Comparison of ENCODE assay signal across 9 cellular contexts in the genomic region with DNA sequence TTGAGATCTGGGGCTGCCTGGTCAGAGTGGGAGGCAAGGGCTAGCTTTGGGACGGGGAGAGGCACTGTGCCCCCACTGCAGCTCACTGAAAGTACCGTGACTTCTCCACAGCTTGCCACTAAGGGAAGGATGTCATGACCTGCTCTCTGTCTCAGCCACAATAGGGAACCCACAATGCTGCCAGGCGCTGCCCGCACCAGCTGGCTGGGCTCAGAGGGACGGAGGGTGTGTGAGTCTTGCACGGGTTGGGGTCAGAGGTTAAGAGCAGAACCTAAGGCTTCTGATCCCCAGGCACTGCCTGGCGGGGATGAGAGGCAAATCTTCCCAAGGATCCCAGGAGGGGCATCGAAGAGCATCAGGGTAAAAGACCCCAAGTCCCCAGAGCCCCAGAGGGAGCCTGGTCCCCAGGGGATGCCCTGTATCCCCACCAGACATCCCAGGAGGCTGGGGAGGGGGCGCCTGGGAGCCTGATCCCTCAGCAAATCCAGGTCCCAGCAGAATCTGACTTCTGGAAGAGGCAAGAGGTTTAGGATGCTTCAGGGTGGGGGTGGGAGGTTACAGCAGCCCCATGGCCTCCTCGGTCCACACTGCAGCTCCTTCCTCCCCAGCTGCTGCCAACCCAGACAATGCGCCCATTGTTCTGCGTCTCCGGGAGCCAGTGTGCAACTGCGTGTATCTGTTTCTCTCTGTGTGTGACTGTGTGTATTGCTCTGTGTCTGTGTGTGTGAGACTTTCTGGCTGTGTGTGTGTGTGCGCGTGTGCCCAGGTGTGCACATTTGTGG. TPM values are rescaled to one million over a fixed set of nuclear protein-coding genes. Genes with fewer than 3 reads are reported as not detected.
DNase-seq lines count a peak whose midpoint lies in the region; ATAC-seq, FAIRE-seq and TF ChIP-seq lines count a peak whose summit lies in the region.
"Had no signal": no experiment of that assay in that cellular context is flagged by ENCODE, and none has a peak within 500 bp of the region (broad histone marks: within the 10 kb centered on the region; RNA-seq: fewer than 3 reads in every experiment).

No MANE protein-coding gene starts in this region.

- ATAC-seq in left lung = peak; percentile 11
- no peak for ATAC-seq in HG03378 (IDR thresholded peaks at IDR 0.05; ENCODE audit: unreplicated experiment)

- no peak for DNase-seq in breast epithelium (ENCODE audit: low spot score in 2 of 2)
- no peak for DNase-seq in MCF 10A (ENCODE audit: unreplicated experiment)
- no peak for DNase-seq in activated T-helper 1 cell treated with anti-CD3 and anti-CD28 coated beads, Interleukin-12 subunit alpha, Interleukin-12 subunit beta, Interleukin-2, Interleukin-4 antibody, amounts not matched to agents 30 ng/mL and 10 ng/mL and 1 ng/mL, durations not matched to agents 14 hours and 24 hours and 36 hours (ENCODE audit: low spot score)
- peak; percentile 62 to 89 for DNase-seq in left lung
- peak; percentile 87 for DNase-seq in urothelium cell line (ENCODE audit: low spot score)
- DNase-seq in mucosa of gallbladder (ENCODE audit: low spot score) = no peak
- no peak for DNase-seq in stimulated activated naive CD4-positive, alpha-beta T cell (lab: John Stamatoyannopoulos, UW)
- DNase-seq: DMS153 had no signal

- BruUV-seq in MCF 10A (replicated peaks; lab: Mats Ljungman, UMichigan) = no TSS peak

- no peak overlapping the region for H3K27ac Mint-ChIP-seq in MCF 10A (ENCODE audit: low read depth, unreplicated experiment)
- H3K27ac Mint-ChIP-seq in activated T-helper 1 cell treated with anti-CD3 and anti-CD28 coated beads, Interleukin-12 subunit alpha, Interleukin-12 subunit beta, Interleukin-2, Interleukin-4 antibody, amounts not matched to agents 30 ng/mL and 10 ng/mL and 1 ng/mL, durations not matched to agents 14 hours and 24 hours and 36 hours = peak overlapping the region; percentile 6

- H3K4me1 ChIP-seq in breast epithelium = peaks cover 17 to 23% of the 10 kb centered on the region in 2 donors
- H3K4me1 ChIP-seq in left lung = peaks cover 15 to 77% of the 10 kb centered on the region in 2 donors

- H3K9me3 Mint-ChIP-seq in MCF 10A (ENCODE audit: unreplicated experiment) = no peaks in the 10 kb centered on the region
- no peaks in the 10 kb centered on the region for H3K9me3 Mint-ChIP-seq in activated T-helper 1 cell treated with anti-CD3 and anti-CD28 coated beads, Interleukin-12 subunit alpha, Interleukin-12 subunit beta, Interleukin-2, Interleukin-4 antibody, amounts not matched to agents 30 ng/mL and 10 ng/mL and 1 ng/mL, durations not matched to agents 14 hours and 24 hours and 36 hours

- H3K4me1 Mint-ChIP-seq in MCF 10A (ENCODE audit: insufficient read depth, unreplicated experiment) = no peaks in the 10 kb centered on the region
- H3K4me1 Mint-ChIP-seq in activated T-helper 1 cell treated with anti-CD3 and anti-CD28 coated beads, Interleukin-12 subunit alpha, Interleukin-12 subunit beta, Interleukin-2, Interleukin-4 antibody, amounts not matched to agents 30 ng/mL and 10 ng/mL and 1 ng/mL, durations not matched to agents 14 hours and 24 hours and 36 hours (ENCODE audit: low read depth) = peaks cover 59% of the 10 kb centered on the region

- no peak for TF ChIP-seq POLR2A in breast epithelium (IDR thresholded peaks at IDR 0.05)

- H3K27ac ChIP-seq in breast epithelium (peak overlapping the region; percentile 84 to 89), left lung (peak overlapping the region in 1 of 2 donors; percentile 84)

- H3K4me3 ChIP-seq in breast epithelium = no peak overlapping the region
- H3K4me3 ChIP-seq in left lung = no peak overlapping the region

- H3K27me3 Mint-ChIP-seq in MCF 10A (ENCODE audit: insufficient read depth, unreplicated experiment) = no peaks in the 10 kb centered on the region
- H3K27me3 Mint-ChIP-seq in activated T-helper 1 cell treated with anti-CD3 and anti-CD28 coated beads, Interleukin-12 subunit alpha, Interleukin-12 subunit beta, Interleukin-2, Interleukin-4 antibody, amounts not matched to agents 30 ng/mL and 10 ng/mL and 1 ng/mL, durations not matched to agents 14 hours and 24 hours and 36 hours (ENCODE audit: insufficient read depth) = peaks cover 4% of the 10 kb centered on the region

- POLR2A ChIA-PET in MCF 10A (lab: Yijun Ruan, JAX) = no interaction called here

- no peaks in the 10 kb centered on the region for H3K36me3 Mint-ChIP-seq in MCF 10A (ENCODE audit: insufficient read depth, unreplicated experiment)
- H3K36me3 Mint-ChIP-seq in activated T-helper 1 cell treated with anti-CD3 and anti-CD28 coated beads, Interleukin-12 subunit alpha, Interleukin-12 subunit beta, Interleukin-2, Interleukin-4 antibody, amounts not matched to agents 30 ng/mL and 10 ng/mL and 1 ng/mL, durations not matched to agents 14 hours and 24 hours and 36 hours (ENCODE audit: low read depth) = peaks cover 10% of the 10 kb centered on the region

- intact Hi-C loops in breast epithelium (cut with DNase I; ENCODE audit: low total_unique reads) = no loop called here
- intact Hi-C loops in MCF 10A (cut with micrococcal nuclease) = no loop called here
- intact Hi-C loops in activated T-helper 1 cell treated with anti-CD3 and anti-CD28 coated beads, Interleukin-12 subunit alpha, Interleukin-12 subunit beta, Interleukin-2, Interleukin-4 antibody, amounts not matched to agents 30 ng/mL and 10 ng/mL and 1 ng/mL, durations not matched to agents 14 hours and 24 hours and 36 hours (cut with micrococcal nuclease) = loop anchor here (1.0 to 10.0 kb wide), 7 partner anchors 13 to 403 kb away; a partner anchor contains a TSS
- intact Hi-C loops in left lung (cut with DNase I) = no loop called here

- TF ChIP-seq CTCF in breast epithelium (IDR thresholded peaks at IDR 0.05) (no peak), MCF 10A (IDR thresholded peaks at IDR 0.05; ENCODE audit: unreplicated experiment) (no peak), left lung (IDR thresholded peaks at IDR 0.05) (no peak)

- peak; percentile 97 for FAIRE-seq in urothelium cell line (lab: Jason Lieb, UNC)

- no peaks in the 10 kb centered on the region for H3K9me3 ChIP-seq in breast epithelium
- H3K9me3 ChIP-seq in left lung = no peaks in the 10 kb centered on the region

- H3K27me3 ChIP-seq in breast epithelium (no peaks in the 10 kb centered on the region), left lung (peaks cover 0 to 23% of the 10 kb centered on the region in 2 donors)

- CTCF ChIA-PET in MCF 10A (lab: Yijun Ruan, JAX) = no interaction called here

- no peak overlapping the region for H3K4me3 Mint-ChIP-seq in MCF 10A (ENCODE audit: unreplicated experiment)
- H3K4me3 Mint-ChIP-seq in activated T-helper 1 cell treated with anti-CD3 and anti-CD28 coated beads, Interleukin-12 subunit alpha, Interleukin-12 subunit beta, Interleukin-2, Interleukin-4 antibody, amounts not matched to agents 30 ng/mL and 10 ng/mL and 1 ng/mL, durations not matched to agents 14 hours and 24 hours and 36 hours = no peak overlapping the region

- H3K36me3 ChIP-seq in breast epithelium = no peaks in the 10 kb centered on the region
- H3K36me3 ChIP-seq in left lung = peaks cover 0 to 8% of the 10 kb centered on the region in 2 donors

RNA-seq across cellular contexts. Expression of a gene that starts 2.0 kb away (rescaled TPM):
- 10 to 100 TPM; 33.4 to 82.8 (median 47.9) TPM for total RNA-seq in breast epithelium
- 0.65 and 1.0 TPM in 2 replicates for total RNA-seq in MCF 10A (2022)
- 31.6 and 31.8 TPM in 2 replicates for total RNA-seq in activated T-helper 1 cell treated with anti-CD3 and anti-CD28 coated beads, Interleukin-12 subunit alpha, Interleukin-12 subunit beta, Interleukin-2, Interleukin-4 antibody, amounts not matched to agents 30 ng/mL and 10 ng/mL and 1 ng/mL, durations not matched to agents 14 hours and 24 hours and 36 hours
- 10 to 100 TPM; 33.1 to 58.3 TPM for total RNA-seq in left lung
- 303 TPM for total RNA-seq in mucosa of gallbladder

RNA-seq across cellular contexts. Expression of a gene that starts 24.2 kb away (rescaled TPM):
- total RNA-seq in breast epithelium (10 to 100 TPM in 2 of 3 donors, 1 to 10 TPM in 1; 8.8 to 15.8 (median 10.2) TPM), MCF 10A (2022) (13.4 and 19.0 TPM in 2 replicates), left lung (1 to 10 TPM; 4.4 to 5.7 TPM), mucosa of gallbladder (11.1 TPM)
- total RNA-seq in activated T-helper 1 cell treated with anti-CD3 and anti-CD28 coated beads, Interleukin-12 subunit alpha, Interleukin-12 subunit beta, Interleukin-2, Interleukin-4 antibody, amounts not matched to agents 30 ng/mL and 10 ng/mL and 1 ng/mL, durations not matched to agents 14 hours and 24 hours and 36 hours = 4.0 TPM in 2 replicates

RNA-seq across cellular contexts. Expression of a gene that starts 24.3 kb away (rescaled TPM):
- 1 to 10 TPM; 1.4 to 3.9 (median 3.4) TPM for total RNA-seq in breast epithelium
- 2.0 and 2.3 TPM in 2 replicates for total RNA-seq in MCF 10A (2022)
- 0.51 and 1.3 TPM in 2 replicates for total RNA-seq in activated T-helper 1 cell treated with anti-CD3 and anti-CD28 coated beads, Interleukin-12 subunit alpha, Interleukin-12 subunit beta, Interleukin-2, Interleukin-4 antibody, amounts not matched to agents 30 ng/mL and 10 ng/mL and 1 ng/mL, durations not matched to agents 14 hours and 24 hours and 36 hours
- total RNA-seq in left lung = 1 to 10 TPM; 1.8 TPM
- total RNA-seq in mucosa of gallbladder = 3.3 TPM

RNA-seq across cellular contexts. Expression of a gene that starts 46.2 kb away (rescaled TPM):
- total RNA-seq in breast epithelium (10 to 100 TPM; 31.8 to 87.5 (median 87.4) TPM), MCF 10A (2022) (39.7 and 62.9 TPM in 2 replicates), left lung (10 to 100 TPM; 61.8 to 72.7 TPM), mucosa of gallbladder (166 TPM)
- total RNA-seq in activated T-helper 1 cell treated with anti-CD3 and anti-CD28 coated beads, Interleukin-12 subunit alpha, Interleukin-12 subunit beta, Interleukin-2, Interleukin-4 antibody, amounts not matched to agents 30 ng/mL and 10 ng/mL and 1 ng/mL, durations not matched to agents 14 hours and 24 hours and 36 hours = 177 and 179 TPM in 2 replicates

RNA-seq across cellular contexts. Expression of a gene that starts 56.2 kb away (rescaled TPM):
- 100 to 1,000 TPM in 1 of 3 donors, 10 to 100 TPM in 2; 86.9 to 123 (median 95.1) TPM for total RNA-seq in breast epithelium
- 52.6 and 56.2 TPM in 2 replicates for total RNA-seq in MCF 10A (2022)
- 48.8 and 50.3 TPM in 2 replicates for total RNA-seq in activated T-helper 1 cell treated with anti-CD3 and anti-CD28 coated beads, Interleukin-12 subunit alpha, Interleukin-12 subunit beta, Interleukin-2, Interleukin-4 antibody, amounts not matched to agents 30 ng/mL and 10 ng/mL and 1 ng/mL, durations not matched to agents 14 hours and 24 hours and 36 hours
- 10 to 100 TPM; 51.2 to 64.8 TPM for total RNA-seq in left lung
- total RNA-seq in mucosa of gallbladder = 101 TPM

Comparison
In these comparisons a context has a peak if more than half of its experiments do, and no peak if none do; other contexts are left out.
1. RNA of a gene that starts 2.0 kb away (total RNA-seq): 303 TPM in mucosa of gallbladder (single experiment), 33.1 to 58.3 TPM in left lung, 33.4 to 82.8 TPM in breast epithelium and 31.6 to 31.8 TPM in activated T-helper 1 cell treated with anti-CD3 and anti-CD28 coated beads, Interleukin-12 subunit alpha, Interleukin-12 subunit beta, Interleukin-2, Interleukin-4 antibody, amounts not matched to agents 30 ng/mL and 10 ng/mL and 1 ng/mL, durations not matched to agents 14 hours and 24 hours and 36 hours; 0.65 to 1.0 TPM in MCF 10A; every median in the first group is over 10 times any median in the second.
2. DNase-seq: peak in left lung (2 of 2) and urothelium cell line (single experiment); none in breast epithelium (0 of 2), MCF 10A (single experiment), activated T-helper 1 cell treated with anti-CD3 and anti-CD28 coated beads, Interleukin-12 subunit alpha, Interleukin-12 subunit beta, Interleukin-2, Interleukin-4 antibody, amounts not matched to agents 30 ng/mL and 10 ng/mL and 1 ng/mL, durations not matched to agents 14 hours and 24 hours and 36 hours (single experiment), mucosa of gallbladder (single experiment) and stimulated activated naive CD4-positive, alpha-beta T cell (0 of 6).